ENCODE assay signal across 1 cellular context in the genomic region with DNA sequence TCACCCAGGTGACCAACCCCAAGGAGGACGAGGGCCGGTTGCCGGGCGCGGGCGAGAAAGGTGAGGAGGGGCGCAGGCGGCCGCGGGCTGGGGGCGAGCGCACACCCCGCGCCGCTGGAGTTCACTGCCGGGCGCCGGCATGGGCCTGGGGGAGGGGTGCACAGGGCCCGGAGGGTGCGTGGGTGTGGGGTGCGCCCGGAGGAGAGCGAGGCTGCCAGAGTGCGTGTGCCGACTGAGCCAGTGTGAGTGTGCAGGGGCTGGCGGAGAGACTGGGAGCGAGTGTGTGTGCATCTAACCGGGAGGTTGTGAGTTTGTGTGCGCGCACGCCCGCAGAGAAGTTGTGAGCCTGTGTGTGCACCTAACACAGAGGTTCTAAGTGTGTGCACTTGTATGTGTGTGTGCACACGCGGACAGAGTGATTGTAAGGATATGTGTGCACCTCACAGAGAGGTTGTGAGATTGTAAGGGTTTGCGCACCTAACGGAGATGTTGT.
TF ChIP-seq lines count a peak whose summit lies in the region.

No MANE protein-coding gene starts in this region.

TF ChIP-seq in HepG2, 621 proteins besides CTCF, POLR2A, EP300 and RAD21 (continued from another document and continues in another):
- TF ChIP-seq, protein P1, sequence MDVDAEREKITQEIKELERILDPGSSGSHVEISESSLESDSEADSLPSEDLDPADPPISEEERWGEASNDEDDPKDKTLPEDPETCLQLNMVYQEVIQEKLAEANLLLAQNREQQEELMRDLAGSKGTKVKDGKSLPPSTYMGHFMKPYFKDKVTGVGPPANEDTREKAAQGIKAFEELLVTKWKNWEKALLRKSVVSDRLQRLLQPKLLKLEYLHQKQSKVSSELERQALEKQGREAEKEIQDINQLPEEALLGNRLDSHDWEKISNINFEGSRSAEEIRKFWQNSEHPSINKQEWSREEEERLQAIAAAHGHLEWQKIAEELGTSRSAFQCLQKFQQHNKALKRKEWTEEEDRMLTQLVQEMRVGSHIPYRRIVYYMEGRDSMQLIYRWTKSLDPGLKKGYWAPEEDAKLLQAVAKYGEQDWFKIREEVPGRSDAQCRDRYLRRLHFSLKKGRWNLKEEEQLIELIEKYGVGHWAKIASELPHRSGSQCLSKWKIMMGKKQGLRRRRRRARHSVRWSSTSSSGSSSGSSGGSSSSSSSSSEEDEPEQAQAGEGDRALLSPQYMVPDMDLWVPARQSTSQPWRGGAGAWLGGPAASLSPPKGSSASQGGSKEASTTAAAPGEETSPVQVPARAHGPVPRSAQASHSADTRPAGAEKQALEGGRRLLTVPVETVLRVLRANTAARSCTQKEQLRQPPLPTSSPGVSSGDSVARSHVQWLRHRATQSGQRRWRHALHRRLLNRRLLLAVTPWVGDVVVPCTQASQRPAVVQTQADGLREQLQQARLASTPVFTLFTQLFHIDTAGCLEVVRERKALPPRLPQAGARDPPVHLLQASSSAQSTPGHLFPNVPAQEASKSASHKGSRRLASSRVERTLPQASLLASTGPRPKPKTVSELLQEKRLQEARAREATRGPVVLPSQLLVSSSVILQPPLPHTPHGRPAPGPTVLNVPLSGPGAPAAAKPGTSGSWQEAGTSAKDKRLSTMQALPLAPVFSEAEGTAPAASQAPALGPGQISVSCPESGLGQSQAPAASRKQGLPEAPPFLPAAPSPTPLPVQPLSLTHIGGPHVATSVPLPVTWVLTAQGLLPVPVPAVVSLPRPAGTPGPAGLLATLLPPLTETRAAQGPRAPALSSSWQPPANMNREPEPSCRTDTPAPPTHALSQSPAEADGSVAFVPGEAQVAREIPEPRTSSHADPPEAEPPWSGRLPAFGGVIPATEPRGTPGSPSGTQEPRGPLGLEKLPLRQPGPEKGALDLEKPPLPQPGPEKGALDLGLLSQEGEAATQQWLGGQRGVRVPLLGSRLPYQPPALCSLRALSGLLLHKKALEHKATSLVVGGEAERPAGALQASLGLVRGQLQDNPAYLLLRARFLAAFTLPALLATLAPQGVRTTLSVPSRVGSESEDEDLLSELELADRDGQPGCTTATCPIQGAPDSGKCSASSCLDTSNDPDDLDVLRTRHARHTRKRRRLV (CRISPR knock-in tag; IDR thresholded peaks at IDR 0.05), result no peak
- TF ChIP-seq, protein P2, sequence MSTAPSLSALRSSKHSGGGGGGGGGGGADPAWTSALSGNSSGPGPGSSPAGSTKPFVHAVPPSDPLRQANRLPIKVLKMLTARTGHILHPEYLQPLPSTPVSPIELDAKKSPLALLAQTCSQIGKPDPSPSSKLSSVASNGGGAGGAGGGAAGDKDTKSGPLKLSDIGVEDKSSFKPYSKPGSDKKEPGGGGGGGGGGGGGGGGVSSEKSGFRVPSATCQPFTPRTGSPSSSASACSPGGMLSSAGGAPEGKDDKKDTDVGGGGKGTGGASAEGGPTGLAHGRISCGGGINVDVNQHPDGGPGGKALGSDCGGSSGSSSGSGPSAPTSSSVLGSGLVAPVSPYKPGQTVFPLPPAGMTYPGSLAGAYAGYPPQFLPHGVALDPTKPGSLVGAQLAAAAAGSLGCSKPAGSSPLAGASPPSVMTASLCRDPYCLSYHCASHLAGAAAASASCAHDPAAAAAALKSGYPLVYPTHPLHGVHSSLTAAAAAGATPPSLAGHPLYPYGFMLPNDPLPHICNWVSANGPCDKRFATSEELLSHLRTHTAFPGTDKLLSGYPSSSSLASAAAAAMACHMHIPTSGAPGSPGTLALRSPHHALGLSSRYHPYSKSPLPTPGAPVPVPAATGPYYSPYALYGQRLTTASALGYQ (CRISPR knock-in tag; IDR thresholded peaks at IDR 0.05), result no peak
- no peak for TF ChIP-seq FOXK2 (IDR thresholded peaks at IDR 0.05)
- TF ChIP-seq ZNF235 (CRISPR knock-in tag; IDR thresholded peaks at IDR 0.05; ENCODE audit: borderline replicate concordance), result no peak
- TF ChIP-seq, protein P3, sequence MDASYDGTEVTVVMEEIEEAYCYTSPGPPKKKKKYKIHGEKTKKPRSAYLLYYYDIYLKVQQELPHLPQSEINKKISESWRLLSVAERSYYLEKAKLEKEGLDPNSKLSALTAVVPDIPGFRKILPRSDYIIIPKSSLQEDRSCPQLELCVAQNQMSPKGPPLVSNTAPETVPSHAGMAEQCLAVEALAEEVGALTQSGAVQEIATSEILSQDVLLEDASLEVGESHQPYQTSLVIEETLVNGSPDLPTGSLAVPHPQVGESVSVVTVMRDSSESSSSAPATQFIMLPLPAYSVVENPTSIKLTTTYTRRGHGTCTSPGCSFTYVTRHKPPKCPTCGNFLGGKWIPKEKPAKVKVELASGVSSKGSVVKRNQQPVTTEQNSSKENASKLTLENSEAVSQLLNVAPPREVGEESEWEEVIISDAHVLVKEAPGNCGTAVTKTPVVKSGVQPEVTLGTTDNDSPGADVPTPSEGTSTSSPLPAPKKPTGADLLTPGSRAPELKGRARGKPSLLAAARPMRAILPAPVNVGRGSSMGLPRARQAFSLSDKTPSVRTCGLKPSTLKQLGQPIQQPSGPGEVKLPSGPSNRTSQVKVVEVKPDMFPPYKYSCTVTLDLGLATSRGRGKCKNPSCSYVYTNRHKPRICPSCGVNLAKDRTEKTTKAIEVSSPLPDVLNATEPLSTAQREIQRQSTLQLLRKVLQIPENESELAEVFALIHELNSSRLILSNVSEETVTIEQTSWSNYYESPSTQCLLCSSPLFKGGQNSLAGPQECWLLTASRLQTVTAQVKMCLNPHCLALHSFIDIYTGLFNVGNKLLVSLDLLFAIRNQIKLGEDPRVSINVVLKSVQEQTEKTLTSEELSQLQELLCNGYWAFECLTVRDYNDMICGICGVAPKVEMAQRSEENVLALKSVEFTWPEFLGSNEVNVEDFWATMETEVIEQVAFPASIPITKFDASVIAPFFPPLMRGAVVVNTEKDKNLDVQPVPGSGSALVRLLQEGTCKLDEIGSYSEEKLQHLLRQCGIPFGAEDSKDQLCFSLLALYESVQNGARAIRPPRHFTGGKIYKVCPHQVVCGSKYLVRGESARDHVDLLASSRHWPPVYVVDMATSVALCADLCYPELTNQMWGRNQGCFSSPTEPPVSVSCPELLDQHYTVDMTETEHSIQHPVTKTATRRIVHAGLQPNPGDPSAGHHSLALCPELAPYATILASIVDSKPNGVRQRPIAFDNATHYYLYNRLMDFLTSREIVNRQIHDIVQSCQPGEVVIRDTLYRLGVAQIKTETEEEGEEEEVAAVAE (CRISPR knock-in tag; IDR thresholded peaks at IDR 0.05; ENCODE audit: borderline replicate concordance), result no peak
- TF ChIP-seq ZNF260 (CRISPR knock-in tag; IDR thresholded peaks at IDR 0.05; ENCODE audit: borderline replicate concordance, low read depth), result no peak
- TF ChIP-seq, protein P4, sequence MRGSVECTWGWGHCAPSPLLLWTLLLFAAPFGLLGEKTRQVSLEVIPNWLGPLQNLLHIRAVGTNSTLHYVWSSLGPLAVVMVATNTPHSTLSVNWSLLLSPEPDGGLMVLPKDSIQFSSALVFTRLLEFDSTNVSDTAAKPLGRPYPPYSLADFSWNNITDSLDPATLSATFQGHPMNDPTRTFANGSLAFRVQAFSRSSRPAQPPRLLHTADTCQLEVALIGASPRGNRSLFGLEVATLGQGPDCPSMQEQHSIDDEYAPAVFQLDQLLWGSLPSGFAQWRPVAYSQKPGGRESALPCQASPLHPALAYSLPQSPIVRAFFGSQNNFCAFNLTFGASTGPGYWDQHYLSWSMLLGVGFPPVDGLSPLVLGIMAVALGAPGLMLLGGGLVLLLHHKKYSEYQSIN (CRISPR knock-in tag; IDR thresholded peaks at IDR 0.05; ENCODE audit: borderline replicate concordance), result no peak
- TF ChIP-seq ATM (IDR thresholded peaks at IDR 0.05; ENCODE audit: borderline replicate concordance), result no peak
- no peak for TF ChIP-seq SIX1 (CRISPR knock-in tag; IDR thresholded peaks at IDR 0.05; ENCODE audit: borderline replicate concordance)
- no peak for TF ChIP-seq ZKSCAN5 (CRISPR knock-in tag; IDR thresholded peaks at IDR 0.05)
- TF ChIP-seq BCL6 (CRISPR knock-in tag; IDR thresholded peaks at IDR 0.05), result no peak; the same call in 1 of the 2 replicates
- TF ChIP-seq, protein P5, sequence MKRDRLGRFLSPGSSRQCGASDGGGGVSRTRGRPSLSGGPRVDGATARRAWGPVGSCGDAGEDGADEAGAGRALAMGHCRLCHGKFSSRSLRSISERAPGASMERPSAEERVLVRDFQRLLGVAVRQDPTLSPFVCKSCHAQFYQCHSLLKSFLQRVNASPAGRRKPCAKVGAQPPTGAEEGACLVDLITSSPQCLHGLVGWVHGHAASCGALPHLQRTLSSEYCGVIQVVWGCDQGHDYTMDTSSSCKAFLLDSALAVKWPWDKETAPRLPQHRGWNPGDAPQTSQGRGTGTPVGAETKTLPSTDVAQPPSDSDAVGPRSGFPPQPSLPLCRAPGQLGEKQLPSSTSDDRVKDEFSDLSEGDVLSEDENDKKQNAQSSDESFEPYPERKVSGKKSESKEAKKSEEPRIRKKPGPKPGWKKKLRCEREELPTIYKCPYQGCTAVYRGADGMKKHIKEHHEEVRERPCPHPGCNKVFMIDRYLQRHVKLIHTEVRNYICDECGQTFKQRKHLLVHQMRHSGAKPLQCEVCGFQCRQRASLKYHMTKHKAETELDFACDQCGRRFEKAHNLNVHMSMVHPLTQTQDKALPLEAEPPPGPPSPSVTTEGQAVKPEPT (CRISPR knock-in tag; IDR thresholded peaks at IDR 0.05; ENCODE audit: low read depth), result no peak
- TF ChIP-seq, protein P6, sequence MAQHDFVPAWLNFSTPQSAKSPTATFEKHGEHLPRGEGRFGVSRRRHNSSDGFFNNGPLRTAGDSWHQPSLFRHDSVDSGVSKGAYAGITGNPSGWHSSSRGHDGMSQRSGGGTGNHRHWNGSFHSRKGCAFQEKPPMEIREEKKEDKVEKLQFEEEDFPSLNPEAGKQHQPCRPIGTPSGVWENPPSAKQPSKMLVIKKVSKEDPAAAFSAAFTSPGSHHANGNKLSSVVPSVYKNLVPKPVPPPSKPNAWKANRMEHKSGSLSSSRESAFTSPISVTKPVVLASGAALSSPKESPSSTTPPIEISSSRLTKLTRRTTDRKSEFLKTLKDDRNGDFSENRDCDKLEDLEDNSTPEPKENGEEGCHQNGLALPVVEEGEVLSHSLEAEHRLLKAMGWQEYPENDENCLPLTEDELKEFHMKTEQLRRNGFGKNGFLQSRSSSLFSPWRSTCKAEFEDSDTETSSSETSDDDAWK (CRISPR knock-in tag; IDR thresholded peaks at IDR 0.05), result no peak
- TF ChIP-seq, protein P7, sequence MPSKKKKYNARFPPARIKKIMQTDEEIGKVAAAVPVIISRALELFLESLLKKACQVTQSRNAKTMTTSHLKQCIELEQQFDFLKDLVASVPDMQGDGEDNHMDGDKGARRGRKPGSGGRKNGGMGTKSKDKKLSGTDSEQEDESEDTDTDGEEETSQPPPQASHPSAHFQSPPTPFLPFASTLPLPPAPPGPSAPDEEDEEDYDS (CRISPR knock-in tag; IDR thresholded peaks at IDR 0.05), result no peak
- no peak for TF ChIP-seq GFI1 (CRISPR knock-in tag; IDR thresholded peaks at IDR 0.05; ENCODE audit: borderline replicate concordance)
- TF ChIP-seq PTBP1 (IDR thresholded peaks at IDR 0.05; ENCODE audit: low read depth, low read length, poor library complexity, severe bottlenecking), result no peak
- TF ChIP-seq POLR2AphosphoS2 (IDR thresholded peaks at IDR 0.05; ENCODE audit: low read depth, low read length), result no peak
- no peak for TF ChIP-seq SPEN (CRISPR knock-in tag; IDR thresholded peaks at IDR 0.05; ENCODE audit: low read depth)
- no peak for TF ChIP-seq ZNF335 (CRISPR knock-in tag; IDR thresholded peaks at IDR 0.05)
- TF ChIP-seq THYN1 (CRISPR knock-in tag; IDR thresholded peaks at IDR 0.05; ENCODE audit: borderline replicate concordance, low read depth), result no peak
- TF ChIP-seq IRX3 (CRISPR knock-in tag; IDR thresholded peaks at IDR 0.05; ENCODE audit: borderline replicate concordance, low read depth), result no peak
- no peak for TF ChIP-seq RARA (CRISPR knock-in tag; IDR thresholded peaks at IDR 0.05)
- TF ChIP-seq, protein P8, sequence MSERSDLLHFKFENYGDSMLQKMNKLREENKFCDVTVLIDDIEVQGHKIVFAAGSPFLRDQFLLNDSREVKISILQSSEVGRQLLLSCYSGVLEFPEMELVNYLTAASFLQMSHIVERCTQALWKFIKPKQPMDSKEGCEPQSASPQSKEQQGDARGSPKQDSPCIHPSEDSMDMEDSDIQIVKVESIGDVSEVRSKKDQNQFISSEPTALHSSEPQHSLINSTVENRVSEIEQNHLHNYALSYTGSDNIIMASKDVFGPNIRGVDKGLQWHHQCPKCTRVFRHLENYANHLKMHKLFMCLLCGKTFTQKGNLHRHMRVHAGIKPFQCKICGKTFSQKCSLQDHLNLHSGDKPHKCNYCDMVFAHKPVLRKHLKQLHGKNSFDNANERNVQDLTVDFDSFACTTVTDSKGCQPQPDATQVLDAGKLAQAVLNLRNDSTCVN (CRISPR knock-in tag; IDR thresholded peaks at IDR 0.05; ENCODE audit: borderline replicate concordance), result no peak
- peak; percentile 29; the same call in 1 of the 2 replicates for TF ChIP-seq PHF8 (CRISPR knock-in tag; IDR thresholded peaks at IDR 0.05)
- no peak for TF ChIP-seq KLF6 (CRISPR knock-in tag; IDR thresholded peaks at IDR 0.05)
- TF ChIP-seq EHMT2 (IDR thresholded peaks at IDR 0.05; ENCODE audit: borderline replicate concordance, low read depth, low read length), result no peak
- TF ChIP-seq NAIF1 (CRISPR knock-in tag; IDR thresholded peaks at IDR 0.05; ENCODE audit: borderline replicate concordance), result no peak
- no peak for TF ChIP-seq ZFYVE20 (CRISPR knock-in tag; IDR thresholded peaks at IDR 0.05; ENCODE audit: borderline replicate concordance, low read depth)
- TF ChIP-seq MAF1 (CRISPR knock-in tag; IDR thresholded peaks at IDR 0.05; ENCODE audit: borderline replicate concordance), result no peak
- TF ChIP-seq ZNF605 (CRISPR knock-in tag; IDR thresholded peaks at IDR 0.05), result peak; percentile 53; the same call in 1 of the 2 replicates
- TF ChIP-seq TBP (CRISPR knock-in tag; IDR thresholded peaks at IDR 0.05), result no peak
- no peak for TF ChIP-seq CHCHD3 (CRISPR knock-in tag; IDR thresholded peaks at IDR 0.05)
- no peak for TF ChIP-seq NFATC3 (CRISPR knock-in tag; IDR thresholded peaks at IDR 0.05)
- TF ChIP-seq NFE2L1 (CRISPR knock-in tag; IDR thresholded peaks at IDR 0.05; ENCODE audit: borderline replicate concordance), result no peak
- TF ChIP-seq ZC3H13 (CRISPR knock-in tag; IDR thresholded peaks at IDR 0.05), result no peak
- no peak for TF ChIP-seq ZNF205 (CRISPR knock-in tag; IDR thresholded peaks at IDR 0.05)
- TF ChIP-seq, protein P9, sequence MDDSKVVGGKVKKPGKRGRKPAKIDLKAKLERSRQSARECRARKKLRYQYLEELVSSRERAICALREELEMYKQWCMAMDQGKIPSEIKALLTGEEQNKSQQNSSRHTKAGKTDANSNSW (CRISPR knock-in tag; IDR thresholded peaks at IDR 0.05; ENCODE audit: borderline replicate concordance), result no peak
- no peak for TF ChIP-seq MIER3 (CRISPR knock-in tag; IDR thresholded peaks at IDR 0.05; ENCODE audit: borderline replicate concordance)
- TF ChIP-seq HMG20A (CRISPR knock-in tag; IDR thresholded peaks at IDR 0.05; ENCODE audit: borderline replicate concordance), result no peak
- TF ChIP-seq ZNF768 (CRISPR knock-in tag; IDR thresholded peaks at IDR 0.05), result no peak; the same call in 1 of the 2 replicates
- TF ChIP-seq, protein P10, sequence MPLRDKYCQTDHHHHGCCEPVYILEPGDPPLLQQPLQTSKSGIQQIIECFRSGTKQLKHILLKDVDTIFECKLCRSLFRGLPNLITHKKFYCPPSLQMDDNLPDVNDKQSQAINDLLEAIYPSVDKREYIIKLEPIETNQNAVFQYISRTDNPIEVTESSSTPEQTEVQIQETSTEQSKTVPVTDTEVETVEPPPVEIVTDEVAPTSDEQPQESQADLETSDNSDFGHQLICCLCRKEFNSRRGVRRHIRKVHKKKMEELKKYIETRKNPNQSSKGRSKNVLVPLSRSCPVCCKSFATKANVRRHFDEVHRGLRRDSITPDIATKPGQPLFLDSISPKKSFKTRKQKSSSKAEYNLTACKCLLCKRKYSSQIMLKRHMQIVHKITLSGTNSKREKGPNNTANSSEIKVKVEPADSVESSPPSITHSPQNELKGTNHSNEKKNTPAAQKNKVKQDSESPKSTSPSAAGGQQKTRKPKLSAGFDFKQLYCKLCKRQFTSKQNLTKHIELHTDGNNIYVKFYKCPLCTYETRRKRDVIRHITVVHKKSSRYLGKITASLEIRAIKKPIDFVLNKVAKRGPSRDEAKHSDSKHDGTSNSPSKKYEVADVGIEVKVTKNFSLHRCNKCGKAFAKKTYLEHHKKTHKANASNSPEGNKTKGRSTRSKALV (CRISPR knock-in tag; IDR thresholded peaks at IDR 0.05), result no peak
- TF ChIP-seq RAD51 (IDR thresholded peaks at IDR 0.05; ENCODE audit: borderline replicate concordance), result no peak
